In the genomic region with DNA sequence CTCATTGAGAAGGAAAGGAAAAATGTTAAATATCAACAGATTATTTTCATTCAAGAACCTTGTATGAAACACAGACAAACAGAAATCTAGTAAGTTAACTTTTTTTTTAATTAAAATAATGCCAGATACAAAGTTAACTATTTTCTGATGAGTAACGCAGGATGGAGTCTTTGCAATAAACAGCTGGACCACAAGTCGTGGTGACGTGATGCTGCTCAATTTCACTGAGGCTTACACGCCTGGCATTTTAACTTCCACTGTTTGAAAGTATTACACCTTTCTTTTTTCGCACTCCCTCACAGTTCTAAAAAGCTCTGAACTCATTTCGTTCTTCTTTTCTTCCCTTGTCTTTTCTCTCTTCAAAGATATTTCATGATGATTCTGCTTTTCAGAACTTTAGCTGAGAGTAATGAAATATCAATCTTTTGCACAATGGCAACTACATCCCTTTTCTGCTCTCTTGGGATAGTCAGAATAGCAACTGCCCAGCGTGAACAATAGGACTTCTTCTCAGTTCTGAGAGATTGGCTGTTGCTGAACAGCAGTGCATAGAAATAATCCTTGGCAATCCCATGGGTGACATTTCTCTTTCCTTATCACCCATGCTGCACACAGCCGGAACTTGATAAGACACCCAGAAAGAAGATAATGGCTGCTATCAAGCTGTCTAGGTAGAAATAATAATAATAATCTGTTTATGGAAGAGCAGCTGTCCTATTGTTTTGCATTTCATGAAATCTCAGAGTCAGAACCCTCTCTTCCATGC, we compare ENCODE assay signal across 16 cellular contexts.
A peak's percentile ranks its signal among the peaks of the same experiment; 100 is the strongest.
DNase-seq lines count a peak whose midpoint lies in the region; FAIRE-seq and TF ChIP-seq lines count a peak whose summit lies in the region.
"Had no signal": no experiment of that assay in that cellular context is flagged by ENCODE, and none has a peak within 500 bp of the region (broad histone marks: within the 10 kb centered on the region; RNA-seq: fewer than 3 reads in every experiment).

No MANE protein-coding gene starts in this region.

- no peak for FAIRE-seq in frontal cortex (lab: Jason Lieb, UNC)
- FAIRE-seq: pancreas, urothelium cell line had no signal

- H3K4me1 ChIP-seq in left ventricle myocardium inferior (peaks cover 65% of the 10 kb centered on the region), adipocyte (ENCODE audit: control insufficient read depth, insufficient read depth, low read length) (peaks cover 10% of the 10 kb centered on the region), hepatocyte (ENCODE audit: insufficient read depth) (no peaks in the 10 kb centered on the region)

- no peaks in the 10 kb centered on the region for H3K36me3 Mint-ChIP-seq in immature natural killer cell

- DNase-seq in left ventricle myocardium inferior: no peak
- DNase-seq in cardiac septum (ENCODE audit: low spot score): no peak
- DNase-seq in adipocyte (ENCODE audit: low read depth): peak; percentile 28
- DNase-seq in immature natural killer cell: peak in 2 of 3 donors; percentile 12 to 38
- no peak for DNase-seq in KG1 (lab: John Stamatoyannopoulos, UW)
- DNase-seq in hepatocyte (ENCODE audit: low spot score): no peak
- no peak for DNase-seq in stimulated activated CD4-positive, alpha-beta T cell treated with anti-CD3 and anti-CD28 coated beads, Interleukin-15, amount 100 ng/mL, for 24 hours
- DNase-seq in frontal cortex (ENCODE audit: low spot score in 2 of 2): no peak
- DNase-seq: AML-193; DND-41; effector memory CD4-positive, alpha-beta T cell; NCI-H524; pancreas; SHP77; stimulated activated CD4-positive, alpha-beta T cell treated with anti-CD3 and anti-CD28 coated beads, Interleukin-1b, Interleukin-23, amount 100 ng/mL, for 48 hours had no signal

- H3K27me3 Mint-ChIP-seq in immature natural killer cell (ENCODE audit: low read depth in 3 of 3): peaks cover 0 to 3% (median 3%) of the 10 kb centered on the region in 3 donors

- H2AFZ ChIP-seq in hepatocyte: no peak overlapping the region

- no peaks in the 10 kb centered on the region for H3K9me3 ChIP-seq in left ventricle myocardium inferior (replicated peaks)
- H3K9me3 ChIP-seq in adipocyte (ENCODE audit: control insufficient read depth, low read length): no peaks in the 10 kb centered on the region
- H3K9me3 ChIP-seq in hepatocyte (ENCODE audit: low read depth): no peaks in the 10 kb centered on the region
- H3K9me3 ChIP-seq: pancreas had no signal

- H3K9me3 Mint-ChIP-seq in immature natural killer cell: no peaks in the 10 kb centered on the region

- peak overlapping the region in 3 of 5 donors; percentile 9 to 55 (median 35) for H3K4me3 Mint-ChIP-seq in immature natural killer cell

- intact Hi-C loops in left ventricle myocardium inferior (cut with micrococcal nuclease) (no loop called here), cardiac septum (cut with DNase I) (loop anchor here (5.0 to 10.0 kb wide), 2 partner anchors 157 to 170 kb away; no protein-coding TSS in a partner anchor)

- no peaks in the 10 kb centered on the region for H3K9me2 ChIP-seq in hepatocyte (replicated peaks; ENCODE audit: insufficient read depth)

- peak overlapping the region in 5 of 6 donors; percentile 5 to 73 (median 61) for H3K27ac Mint-ChIP-seq in immature natural killer cell

- H3K9ac ChIP-seq in adipocyte (ENCODE audit: low read length): no peak overlapping the region

- no peaks in the 10 kb centered on the region for H3K27me3 ChIP-seq in left ventricle myocardium inferior (ENCODE audit: low read depth)
- H3K27me3 ChIP-seq in adipocyte (replicated peaks; ENCODE audit: control insufficient read depth, insufficient read depth, low read length): no peaks in the 10 kb centered on the region
- no peaks in the 10 kb centered on the region for H3K27me3 ChIP-seq in hepatocyte
- H3K27me3 ChIP-seq: pancreas had no signal

- H3K27ac ChIP-seq in left ventricle myocardium inferior (replicated peaks): peak overlapping the region; percentile 45
- H3K27ac ChIP-seq in hepatocyte: no peak overlapping the region
- H3K27ac ChIP-seq: pancreas had no signal

- H3K36me3 ChIP-seq in left ventricle myocardium inferior: no peaks in the 10 kb centered on the region
- H3K36me3 ChIP-seq in adipocyte (ENCODE audit: control insufficient read depth, insufficient read depth, low read length, severe bottlenecking): no peaks in the 10 kb centered on the region
- no peaks in the 10 kb centered on the region for H3K36me3 ChIP-seq in hepatocyte (replicated peaks; ENCODE audit: insufficient read depth, low read depth)
- H3K36me3 ChIP-seq: pancreas had no signal

- no peak overlapping the region for H3K4me2 ChIP-seq in hepatocyte

- H3K79me2 ChIP-seq in hepatocyte: no peaks in the 10 kb centered on the region

- H4K20me1 ChIP-seq in hepatocyte (ENCODE audit: insufficient read depth, poor library complexity, severe bottlenecking): no peaks in the 10 kb centered on the region

- no peak overlapping the region for H3K4me3 ChIP-seq in left ventricle myocardium inferior
- H3K4me3 ChIP-seq in adipocyte (ENCODE audit: low read length): no peak overlapping the region
- no peak overlapping the region for H3K4me3 ChIP-seq in hepatocyte
- H3K4me3 ChIP-seq: pancreas had no signal

- no peak for TF ChIP-seq CTCF in left ventricle myocardium inferior (IDR thresholded peaks at IDR 0.05; ENCODE audit: borderline replicate concordance)
- TF ChIP-seq CTCF in hepatocyte (IDR thresholded peaks at IDR 0.05; ENCODE audit: poor library complexity): no peak

- peaks cover 28 to 38% of the 10 kb centered on the region in 2 donors for H3K4me1 Mint-ChIP-seq in immature natural killer cell

- WGBS in hepatocyte (ENCODE audit: low lambda C conversion rate, missing lambda C conversion rate): 72% methylated on average over 8 of the region's 8 CpGs

Comparison
In these comparisons a context has a peak if more than half of its experiments do, and no peak if none do; other contexts are left out.
1. DNase-seq: peak in adipocyte (single experiment) and immature natural killer cell (2 of 3); none in left ventricle myocardium inferior (single experiment), cardiac septum (single experiment), KG1 (single experiment), hepatocyte (single experiment), stimulated activated CD4-positive, alpha-beta T cell treated with anti-CD3 and anti-CD28 coated beads, Interleukin-15, amount 100 ng/mL, for 24 hours (single experiment) and frontal cortex (0 of 2).